7 cellular contexts compared by ENCODE assay signal in genomic region chr1:52842643-52843310, GRCh38. TPM values are rescaled to one million over a fixed set of nuclear protein-coding genes. Genes with fewer than 3 reads are reported as not detected.
DNase-seq lines count a peak whose midpoint lies in the region; ATAC-seq and TF ChIP-seq lines count a peak whose summit lies in the region.

Gene ZYG11A, plus strand, starts transcription at chr1:52842760. Its CDS starts 124 bp downstream, at chr1:52842884.

- peaks cover 2% of the 10 kb centered on the region for H3K4me1 Mint-ChIP-seq in activated CD8-positive, alpha-beta T cell treated with anti-CD3 and anti-CD28 coated beads, Interleukin-2, amount 10 ng/mL, durations not matched to agents 7 days and 5 days (ENCODE audit: low read depth)
- no peaks in the 10 kb centered on the region for H3K4me1 Mint-ChIP-seq in endothelial cell (ENCODE audit: unreplicated experiment)
- H3K4me1 Mint-ChIP-seq in naive thymus-derived CD8-positive, alpha-beta T cell, result peaks cover 0 to 8% (median 2%) of the 10 kb centered on the region in 4 donors

- TF ChIP-seq CTCF in endothelial cell (IDR thresholded peaks at IDR 0.05; ENCODE audit: unreplicated experiment), result peak; percentile 37

- peaks cover 21% of the 10 kb centered on the region for H3K27me3 Mint-ChIP-seq in activated CD8-positive, alpha-beta T cell treated with anti-CD3 and anti-CD28 coated beads, Interleukin-2, amount 10 ng/mL, durations not matched to agents 7 days and 5 days (ENCODE audit: low read depth)
- H3K27me3 Mint-ChIP-seq in endothelial cell (ENCODE audit: unreplicated experiment), result peaks cover 5% of the 10 kb centered on the region
- H3K27me3 Mint-ChIP-seq in naive thymus-derived CD8-positive, alpha-beta T cell, result peaks cover 0 to 36% (median 21%) of the 10 kb centered on the region in 5 donors

- H3K36me3 Mint-ChIP-seq in activated CD8-positive, alpha-beta T cell treated with anti-CD3 and anti-CD28 coated beads, Interleukin-2, amount 10 ng/mL, durations not matched to agents 7 days and 5 days (ENCODE audit: low read depth), result no peaks in the 10 kb centered on the region
- no peaks in the 10 kb centered on the region for H3K36me3 Mint-ChIP-seq in endothelial cell (ENCODE audit: low read depth, unreplicated experiment)
- no peaks in the 10 kb centered on the region for H3K36me3 Mint-ChIP-seq in naive thymus-derived CD8-positive, alpha-beta T cell

- ATAC-seq in GM18520 (IDR thresholded peaks at IDR 0.05; ENCODE audit: unreplicated experiment), result peak; percentile 74
- ATAC-seq in HG03045 (IDR thresholded peaks at IDR 0.05; ENCODE audit: unreplicated experiment), result peak; percentile 90
- ATAC-seq in activated CD8-positive, alpha-beta T cell treated with anti-CD3 and anti-CD28 coated beads, Interleukin-2, amount 10 ng/mL, durations not matched to agents 7 days and 5 days, result peak; percentile 99
- ATAC-seq in naive thymus-derived CD8-positive, alpha-beta T cell, result peak; percentile 92 to 94
- peak; percentile 92 for ATAC-seq in stimulated activated naive CD8-positive, alpha-beta T cell treated with anti-CD3 and anti-CD28 coated beads, Interleukin-15, Interleukin-2, amounts not matched to agents 100 U/mL and 50 U/mL, for 24 hours

- peak within 1 kb of the TSS; percentile 62 for H3K4me3 Mint-ChIP-seq in activated CD8-positive, alpha-beta T cell treated with anti-CD3 and anti-CD28 coated beads, Interleukin-2, amount 10 ng/mL, durations not matched to agents 7 days and 5 days
- H3K4me3 Mint-ChIP-seq in endothelial cell (ENCODE audit: unreplicated experiment), result peak within 1 kb of the TSS; percentile 66
- H3K4me3 Mint-ChIP-seq in naive thymus-derived CD8-positive, alpha-beta T cell, result peak within 1 kb of the TSS; percentile 57 to 85 (median 76)

- H3K27ac Mint-ChIP-seq in activated CD8-positive, alpha-beta T cell treated with anti-CD3 and anti-CD28 coated beads, Interleukin-2, amount 10 ng/mL, durations not matched to agents 7 days and 5 days, result no peak within 1 kb of the TSS
- no peak within 1 kb of the TSS for H3K27ac Mint-ChIP-seq in endothelial cell (ENCODE audit: unreplicated experiment)
- H3K27ac Mint-ChIP-seq in naive thymus-derived CD8-positive, alpha-beta T cell, result peak within 1 kb of the TSS in 3 of 10 donors; percentile 56 to 74 (median 65)

- H3K9me3 Mint-ChIP-seq in activated CD8-positive, alpha-beta T cell treated with anti-CD3 and anti-CD28 coated beads, Interleukin-2, amount 10 ng/mL, durations not matched to agents 7 days and 5 days (ENCODE audit: insufficient read depth), result no peaks in the 10 kb centered on the region
- H3K9me3 Mint-ChIP-seq in endothelial cell (ENCODE audit: unreplicated experiment), result no peaks in the 10 kb centered on the region
- peaks cover 0 to 2% (median 0%) of the 10 kb centered on the region in 9 donors for H3K9me3 Mint-ChIP-seq in naive thymus-derived CD8-positive, alpha-beta T cell

- CTCF ChIA-PET in activated CD8-positive, alpha-beta T cell treated with anti-CD3 and anti-CD28 coated beads, Interleukin-2, amount 10 ng/mL, durations not matched to agents 7 days and 5 days (lab: Charles Lee), result interaction anchor here (1.0 to 1.6 kb wide), 7 partner anchors 11 to 340 kb away, joined by 3 to 12 read pairs (median 3); partner anchors contain the start of gene ECHDC2

- DNase-seq in NCI-H345 (lab: John Stamatoyannopoulos, UW) (peak; percentile 78), endothelial cell (ENCODE audit: low spot score) (peak; percentile 82)
- peak; percentile 84 for DNase-seq in activated CD8-positive, alpha-beta T cell treated with anti-CD3 and anti-CD28 coated beads, Interleukin-2, amount 10 ng/mL, durations not matched to agents 7 days and 5 days
- peak; percentile 39 to 82 (median 69) for DNase-seq in naive thymus-derived CD8-positive, alpha-beta T cell
- peak; percentile 78 for DNase-seq in stimulated activated naive CD8-positive, alpha-beta T cell treated with anti-CD3 and anti-CD28 coated beads, Interleukin-15, Interleukin-2, amounts not matched to agents 100 U/mL and 50 U/mL, for 24 hours

- POLR2A ChIA-PET in activated CD8-positive, alpha-beta T cell treated with anti-CD3 and anti-CD28 coated beads, Interleukin-2, amount 10 ng/mL, durations not matched to agents 7 days and 5 days (lab: Charles Lee), result interaction anchor here (0.6 to 1.3 kb wide), 5 partner anchors 11 to 439 kb away, joined by 3 read pairs; partner anchors contain the start of gene ECHDC2
- POLR2A ChIA-PET in naive thymus-derived CD8-positive, alpha-beta T cell (lab: Charles Lee), result interaction anchor here (0.6 kb wide), 1 partner anchor 117 kb away, joined by 3 read pairs; the partner anchor contains the start of gene ZYG11B

RNA-seq across cellular contexts. Expression of gene ZYG11A, which starts in this region (rescaled TPM):
- under 1 TPM; 0.13 to 0.16 TPM for total RNA-seq in activated CD8-positive, alpha-beta T cell treated with anti-CD3 and anti-CD28 coated beads, Interleukin-2, amount 10 ng/mL, durations not matched to agents 7 days and 5 days
- total RNA-seq in endothelial cell (ENCODE audit: unreplicated experiment), result 0.18 TPM
- not detected for total RNA-seq in naive thymus-derived CD8-positive, alpha-beta T cell
- polyA plus RNA-seq in naive thymus-derived CD8-positive, alpha-beta T cell, result under 1 TPM in 1 of 3 donors, not detected in 2; 0.05 TPM

Comparison
In these comparisons a context has a peak if more than half of its experiments do, and no peak if none do; other contexts are left out.
1. Peak in every context shown above with its lines: DNase-seq and ATAC-seq.
2. Peak in DNase-seq and ATAC-seq in activated CD8-positive, alpha-beta T cell treated with anti-CD3 and anti-CD28 coated beads, Interleukin-2, amount 10 ng/mL, durations not matched to agents 7 days and 5 days; RNA of the gene not detected or under 1 TPM.
3. Peak in DNase-seq in endothelial cell; RNA of the gene not detected or under 1 TPM.
4. Peak in DNase-seq and ATAC-seq in naive thymus-derived CD8-positive, alpha-beta T cell; RNA of the gene not detected or under 1 TPM.